Comparison of ENCODE assay signal across 22 cellular contexts in the genomic region with DNA sequence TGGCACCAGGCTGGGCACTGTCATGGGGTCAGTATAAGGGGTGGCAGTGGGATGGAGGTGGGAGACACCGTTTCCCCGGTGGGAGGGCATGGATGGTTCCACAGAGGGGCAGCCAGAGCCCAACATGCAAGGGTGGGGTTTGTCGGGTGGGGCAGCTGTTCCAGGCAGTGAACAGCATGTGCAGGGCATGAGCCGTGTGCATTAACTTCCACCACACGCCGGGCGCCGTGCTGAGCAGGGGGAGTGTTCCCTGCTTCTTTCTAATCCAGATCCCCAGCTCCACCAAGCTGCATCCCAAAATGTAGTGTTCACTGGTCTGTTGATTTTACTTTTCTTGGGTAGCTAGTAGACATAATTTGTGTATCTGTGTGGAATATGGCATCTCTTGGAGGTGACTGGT. TPM values are rescaled to one million over a fixed set of nuclear protein-coding genes. Genes with fewer than 3 reads are reported as not detected.
"Had no signal": no experiment of that assay in that cellular context is flagged by ENCODE, and none has a peak within 500 bp of the region (broad histone marks: within the 10 kb centered on the region; RNA-seq: fewer than 3 reads in every experiment).

No MANE protein-coding gene starts in this region.

- ATAC-seq: foreskin keratinocyte, gastroesophageal sphincter, heart left ventricle, left lung, left ventricle myocardium superior, lower lobe of right lung, mucosa of descending colon had no signal

- H3K9me3 Mint-ChIP-seq: immature natural killer cell, mesothelial cell of epicardium had no signal

- H3K4me1 Mint-ChIP-seq: immature natural killer cell had no signal

- H3K27me3 ChIP-seq: dorsolateral prefrontal cortex, foreskin keratinocyte, gastroesophageal sphincter, hepatocyte, left lung had no signal

- H3K36me3 ChIP-seq: esophagus muscularis mucosa, gastroesophageal sphincter, heart left ventricle, left lung, lower lobe of right lung had no signal

- H3K9me3 ChIP-seq: esophagus muscularis mucosa, gastroesophageal sphincter, heart left ventricle, left lung, lower lobe of right lung, mucosa of descending colon had no signal

- H3K4me3 Mint-ChIP-seq: immature natural killer cell, mesothelial cell of epicardium had no signal

- H3K27ac Mint-ChIP-seq: immature natural killer cell, mesothelial cell of epicardium had no signal

- DNase-seq: dermis blood vessel endothelial cell; dorsolateral prefrontal cortex; effector CD4-positive, alpha-beta T cell; effector memory CD4-positive, alpha-beta T cell; foreskin keratinocyte; heart left ventricle; hypothalamus; immature natural killer cell; islet precursor cell; kidney; kidney glomerular epithelial cell; left lung; left ventricle myocardium superior; lower lobe of right lung; mesenchymal stem cell; mucosa of descending colon had no signal

- H3K4me3 ChIP-seq: coronary artery, dorsolateral prefrontal cortex, esophagus muscularis mucosa, gastroesophageal sphincter, heart left ventricle, hepatocyte, left lung, lower lobe of right lung, mucosa of descending colon had no signal

- H3K4me1 ChIP-seq: esophagus muscularis mucosa, foreskin keratinocyte, gastroesophageal sphincter, heart left ventricle, left lung, lower lobe of right lung had no signal

- H3K36me3 Mint-ChIP-seq: immature natural killer cell, mesothelial cell of epicardium had no signal

- H2AFZ ChIP-seq: hepatocyte had no signal

- H3K79me2 ChIP-seq: hepatocyte had no signal

- H3K27ac ChIP-seq: coronary artery, dorsolateral prefrontal cortex, esophagus muscularis mucosa, foreskin keratinocyte, gastroesophageal sphincter, heart left ventricle, hepatocyte, left lung, lower lobe of right lung had no signal

- H3K4me2 ChIP-seq: hepatocyte had no signal

RNA-seq across cellular contexts. Expression of gene ADRA2A, which starts 29.3 kb away (rescaled TPM):
- total RNA-seq: dermis blood vessel endothelial cell, endothelial cell of umbilical vein, foreskin keratinocyte had no signal
- polyA plus RNA-seq: foreskin keratinocyte, immature natural killer cell had no signal
